ENCODE assay signal across 9 cellular contexts in the genomic region with DNA sequence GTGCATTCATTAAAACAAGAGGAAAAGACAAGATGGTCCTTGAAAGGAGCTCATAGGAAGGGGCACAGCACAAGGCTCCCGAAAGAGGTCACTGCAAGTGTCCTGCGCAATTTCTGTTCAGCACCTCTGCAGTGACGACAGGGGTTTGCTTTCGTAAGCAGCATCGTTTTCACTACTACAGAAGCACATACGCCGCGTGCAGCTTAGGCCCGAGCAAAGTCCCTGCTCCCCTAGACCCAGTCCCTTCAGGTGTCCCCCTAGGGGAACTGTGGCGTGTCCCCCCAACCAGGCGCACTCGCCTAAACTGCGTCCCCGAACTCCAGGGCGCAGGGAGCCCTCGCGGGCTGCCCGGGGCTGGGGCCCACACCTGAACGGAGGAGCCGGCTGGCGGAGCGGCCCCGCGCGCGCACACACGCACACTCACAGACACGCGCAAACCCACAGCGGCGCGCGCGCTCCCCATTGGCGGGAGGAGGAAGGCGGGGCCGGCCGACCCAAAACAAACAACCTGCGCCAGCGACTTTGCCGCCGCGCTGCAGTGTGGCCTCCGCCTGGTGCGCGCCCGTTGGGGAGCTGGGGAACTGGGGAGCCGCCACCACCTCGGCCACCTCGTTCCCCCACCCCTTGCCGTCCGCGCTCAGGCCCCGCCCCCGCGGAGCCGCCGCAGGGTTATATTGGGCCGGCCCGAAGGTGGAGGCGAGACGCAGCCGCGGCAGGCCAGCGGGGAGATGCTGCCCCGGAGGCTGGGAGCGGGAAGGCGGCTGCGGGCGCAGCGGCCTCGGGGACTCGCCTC. TPM values are rescaled to one million over a fixed set of nuclear protein-coding genes. Genes with fewer than 3 reads are reported as not detected.
DNase-seq lines count a peak whose midpoint lies in the region; ATAC-seq, FAIRE-seq and TF ChIP-seq lines count a peak whose summit lies in the region.
"Had no signal": no experiment of that assay in that cellular context is flagged by ENCODE, and none has a peak within 500 bp of the region (broad histone marks: within the 10 kb centered on the region; RNA-seq: fewer than 3 reads in every experiment).

A gene with protein sequence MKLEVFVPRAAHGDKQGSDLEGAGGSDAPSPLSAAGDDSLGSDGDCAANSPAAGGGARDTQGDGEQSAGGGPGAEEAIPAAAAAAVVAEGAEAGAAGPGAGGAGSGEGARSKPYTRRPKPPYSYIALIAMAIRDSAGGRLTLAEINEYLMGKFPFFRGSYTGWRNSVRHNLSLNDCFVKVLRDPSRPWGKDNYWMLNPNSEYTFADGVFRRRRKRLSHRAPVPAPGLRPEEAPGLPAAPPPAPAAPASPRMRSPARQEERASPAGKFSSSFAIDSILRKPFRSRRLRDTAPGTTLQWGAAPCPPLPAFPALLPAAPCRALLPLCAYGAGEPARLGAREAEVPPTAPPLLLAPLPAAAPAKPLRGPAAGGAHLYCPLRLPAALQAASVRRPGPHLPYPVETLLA (plus strand): TSS at position 699 of the 793 bp plus-strand sequence. CDS start 607 bp downstream, outside the sequence.

- H3K79me2 ChIP-seq in GM12878 (ENCODE audit: control insufficient read depth, insufficient read depth, low read length) = no peaks in the 10 kb centered on the region

- H3K36me3 ChIP-seq in BLaER1 (no peaks in the 10 kb centered on the region), HUES64 (ENCODE audit: insufficient read depth, low read length) (no peaks in the 10 kb centered on the region), GM12878 (ENCODE audit: control insufficient read depth in 2 of 2, insufficient read depth in 2 of 2, low read length in 1 of 2) (no peaks in the 10 kb centered on the region), spleen (no peaks in the 10 kb centered on the region)

- CTCF ChIA-PET in GM12878 (lab: Yijun Ruan, JAX) = no interaction called here

- H3K9me3 ChIP-seq in BLaER1 = peaks cover 49% of the 10 kb centered on the region
- H3K9me3 ChIP-seq in HUES64 (ENCODE audit: insufficient read depth, low read depth, low read length) = no peaks in the 10 kb centered on the region
- H3K9me3 ChIP-seq in GM12878 (replicated peaks; ENCODE audit: control insufficient read depth, insufficient read depth, low read length) = no peaks in the 10 kb centered on the region; the same call in 2 of the 3 replicates
- H3K9me3 ChIP-seq in iPS-18c (ENCODE audit: control insufficient read depth, insufficient read depth, low read length) = peaks cover 4% of the 10 kb centered on the region
- H3K9me3 ChIP-seq in spleen = peaks cover 0 to 3% (median 0%) of the 10 kb centered on the region in 8 donors

- FAIRE-seq in GM12878 (lab: Jason Lieb, UNC) = no peak
- FAIRE-seq: islet of Langerhans had no signal

- H3K27ac ChIP-seq in BLaER1 (no peak within 1 kb of the TSS), HUES64 (ENCODE audit: low read depth, low read length) (no peak within 1 kb of the TSS), GM12878 (ENCODE audit: control insufficient read depth, insufficient read depth) (no peak within 1 kb of the TSS), spleen (no peak within 1 kb of the TSS)

- WGBS in HUES64 = under 1% methylated on average over 73 of the region's 73 CpGs
- WGBS in GM12878 (ENCODE audit: insufficient coverage, insufficient replicate concordance, low lambda C conversion rate, missing lambda C conversion rate) = 2% methylated on average over 45 of the region's 73 CpGs
- WGBS in spleen, 5 donors = 0 to 2% (median 1%) methylated on average over 15 to 73 of the region's 73 CpGs

- H3K4me1 ChIP-seq in BLaER1 (peaks cover 9% of the 10 kb centered on the region; the same call in 1 of the 2 replicates), HUES64 (ENCODE audit: insufficient read depth, low read length) (peaks cover 12% of the 10 kb centered on the region), GM12878 (ENCODE audit: control insufficient read depth, insufficient read depth, low read length) (no peaks in the 10 kb centered on the region), spleen (peaks cover 17 to 46% (median 34%) of the 10 kb centered on the region in 6 donors)

- H3K9ac ChIP-seq in BLaER1 = no peak within 1 kb of the TSS
- H3K9ac ChIP-seq in HUES64 (ENCODE audit: low read depth, low read length) = no peak within 1 kb of the TSS
- no peak within 1 kb of the TSS for H3K9ac ChIP-seq in GM12878 (ENCODE audit: control insufficient read depth, insufficient read depth, low read length)

- in situ Hi-C loops in GM12878 (cut with MboI) = no loop called here

- no peak for TF ChIP-seq EP300 in GM12878 (IDR thresholded peaks at IDR 0.05; ENCODE audit: borderline replicate concordance in 1 of 2, control insufficient read depth in 1 of 2, low read depth in 2 of 2, low read length in 2 of 2)

- POLR2A ChIA-PET in GM12878 (lab: Charles Lee) = no interaction called here

- no peak for DNase-seq in GM12878 (ENCODE audit: low read depth, low spot score)
- peak; percentile 56 for DNase-seq in spleen
- DNase-seq in Kasumi-1 (lab: John Stamatoyannopoulos, UW) = no peak
- DNase-seq in DMS153 treated with DMSO at 0.1 percent for 48 hours (lab: John Stamatoyannopoulos, UW; ENCODE audit: unreplicated experiment) = no peak

- TF ChIP-seq POLR2A in GM12878 (IDR thresholded peaks at IDR 0.05; ENCODE audit: low read depth, low read length) (no peak), spleen (IDR thresholded peaks at IDR 0.05) (no peak)

- no TSS peak for BruUV-seq in GM12878 (replicated peaks; lab: Mats Ljungman, UMichigan)

- H3K4me2 ChIP-seq in BLaER1 (peak within 1 kb of the TSS; percentile 55), GM12878 (ENCODE audit: control insufficient read depth, insufficient read depth) (0 out of 2 replicates have a peak within 1 kb of the TSS, but pooled peaks have one; percentile 3)

- RAD21 ChIA-PET in GM12878 (lab: Charles Lee; ENCODE audit: unreplicated experiment) = no interaction called here

- ATAC-seq in GM12878 = no peak
- no peak for ATAC-seq in GM21786 (IDR thresholded peaks at IDR 0.05; ENCODE audit: unreplicated experiment)

- no peak within 1 kb of the TSS for H2AFZ ChIP-seq in GM12878 (ENCODE audit: control insufficient read depth, low read depth, low read length)

- intact Hi-C loops in GM12878 (cut with micrococcal nuclease; ENCODE audit: unreplicated experiment) (no loop called here), spleen (cut with DNase I; ENCODE audit: low total_unique reads) (loop anchor here (10.0 kb wide), 1 partner anchor 517 kb away; no protein-coding TSS in a partner anchor)

- H3K4me3 ChIP-seq in BLaER1 (peak within 1 kb of the TSS; percentile 48), HUES64 (ENCODE audit: low read length) (peak within 1 kb of the TSS; percentile 52), GM12878 (no peak within 1 kb of the TSS), iPS-18c (ENCODE audit: insufficient read depth, low read depth, low read length) (peak within 1 kb of the TSS; percentile 46), spleen (peak within 1 kb of the TSS; percentile 18 to 68 (median 47))

- H4K20me1 ChIP-seq in BLaER1 = peaks cover 46% of the 10 kb centered on the region
- no peaks in the 10 kb centered on the region for H4K20me1 ChIP-seq in GM12878 (ENCODE audit: control insufficient read depth, insufficient read depth)

- TF ChIP-seq CTCF in GM12878 (IDR thresholded peaks at IDR 0.05 in 2 of 3, conservative IDR thresholded peaks at IDR 0.05 in 1 of 3; ENCODE audit: control insufficient read depth in 2 of 3, extremely low read depth in 1 of 3, insufficient read depth in 1 of 3, low read depth in 3 of 3, low read length in 3 of 3) (no peak), spleen (IDR thresholded peaks at IDR 0.05 in 8 of 11, conservative IDR thresholded peaks at IDR 0.05 in 3 of 11) (no peak)

- SMC1A ChIA-PET in GM12878 (lab: Charles Lee; ENCODE audit: uncharacterized antibody, unreplicated experiment) = no interaction called here

- H3K27me3 ChIP-seq in BLaER1 = peaks cover 94% of the 10 kb centered on the region
- peaks cover 99% of the 10 kb centered on the region for H3K27me3 ChIP-seq in HUES64 (ENCODE audit: insufficient read depth, low read length)
- peaks cover 5 to 21% of the 10 kb centered on the region in 2 experiments for H3K27me3 ChIP-seq in GM12878 (replicated peaks in 1 of 2; ENCODE audit: control insufficient read depth in 2 of 2, insufficient read depth in 2 of 2, low read length in 1 of 2)
- H3K27me3 ChIP-seq in spleen (replicated peaks in 1 of 7) = peaks cover 2 to 95% (median 76%) of the 10 kb centered on the region in 7 donors

- no peak for TF ChIP-seq RAD21 in GM12878 (IDR thresholded peaks at IDR 0.05; ENCODE audit: insufficient read depth, low read depth, low read length)

RNA-seq across cellular contexts. Expression of the gene that starts here (rescaled TPM):
- polyA plus RNA-seq in HUES64 (2013, experiment 1 of 2) = 0.55 TPM
- polyA plus RNA-seq in HUES64 (2013, experiment 2 of 2) = 1.5 TPM
- not detected in 2 replicates for total RNA-seq in GM12878 (2013; cell fraction: nucleolus; rRNA removed)
- total RNA-seq in GM12878 (2014; rRNA removed) (not detected in 2 replicates), GM12878 (2014; rRNA removed; fragmentation: Illumina TruSeq; extraction: Trizol) (not detected in 2 replicates), GM12878 (2021) (0.08 TPM in 1 of 2 replicates, not detected in the other), spleen (under 1 TPM in 3 of 7 donors, not detected in 4; 0.10 to 0.21 (median 0.20) TPM)
- not detected for polyA plus RNA-seq in GM12878 (2011; ENCODE audit: low read depth)
- polyA plus RNA-seq in GM12878 (2011; rRNA removed) (not detected in 2 replicates), GM12878 (2014; fragmentation: Illumina TruSeq; extraction: Trizol) (not detected in 2 replicates), GM12878 (2014; fragmentation: Nextera tagmentation; extraction: Ambion mirVana) (not detected), GM12878 (2014; rRNA removed) (not detected in 2 replicates), GM12878 (2016; fragmentation: Nextera tagmentation; extraction: Ambion mirVana) (not detected), spleen (under 1 TPM; 0.10 to 0.33 (median 0.13) TPM)
- not detected in 2 replicates for polyA plus RNA-seq in GM12878 (2011; cell fraction: cytosol; rRNA removed)
- polyA plus RNA-seq in GM12878 (2011; cell fraction: nucleus; rRNA removed) = not detected in 2 replicates
- polyA plus RNA-seq in GM12878 (2012) = not detected in 2 replicates
- not detected in 2 replicates for polyA minus RNA-seq in GM12878 (2011; rRNA and poly(A)+ RNA removed)
- 0.62 TPM in 1 of 2 replicates, not detected in the other for polyA minus RNA-seq in GM12878 (2011; cell fraction: cytosol; rRNA and poly(A)+ RNA removed)
- not detected in 2 replicates for polyA minus RNA-seq in GM12878 (2011; cell fraction: nucleus; rRNA and poly(A)+ RNA removed)

Comparison
In these comparisons a context has a peak if more than half of its experiments do, and no peak if none do; other contexts are left out.
1. Peak in DNase-seq and H3K4me3 ChIP-seq in spleen; RNA of the gene not detected or under 1 TPM.